In the genomic region with DNA sequence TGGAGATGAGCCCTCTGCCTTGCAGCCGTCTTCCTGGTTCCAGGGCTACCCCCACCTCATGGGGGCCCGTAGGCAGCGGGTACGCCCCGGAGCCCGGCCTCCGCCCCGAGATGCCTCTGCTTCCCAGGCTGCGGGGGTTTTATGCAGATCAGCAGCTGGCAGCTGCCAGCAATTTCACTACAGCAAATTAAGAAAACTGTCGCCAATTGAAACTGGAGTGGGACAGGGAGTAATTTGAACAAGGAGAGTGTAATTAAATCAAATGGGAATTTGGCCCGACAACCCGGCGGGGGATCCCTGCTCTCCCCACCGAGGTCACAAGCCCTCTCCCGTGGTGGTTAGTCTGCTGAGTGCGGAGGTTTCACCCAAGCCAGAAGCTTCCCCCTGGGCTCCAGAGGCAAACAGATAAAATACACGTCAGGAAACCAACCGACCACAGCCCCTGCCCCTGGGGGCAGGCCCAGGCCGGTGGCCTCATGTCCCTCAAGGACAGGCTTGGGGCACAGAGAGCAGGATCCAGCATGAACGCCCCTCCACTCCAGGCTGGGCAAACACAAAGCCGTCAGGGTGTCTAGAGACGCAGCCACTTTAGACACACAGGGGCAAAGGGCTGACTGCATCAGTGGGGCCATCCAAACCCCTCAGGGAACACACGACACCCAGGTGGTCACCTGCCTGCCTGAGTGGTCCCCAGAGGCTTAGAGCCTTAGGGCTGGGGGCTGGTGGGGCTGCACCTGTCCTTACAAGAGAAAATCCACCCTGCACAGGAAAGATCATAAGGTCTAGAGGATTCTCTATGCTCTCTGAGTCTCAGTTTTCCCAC, we compare ENCODE assay signal across 1 cellular context.
TF ChIP-seq lines count a peak whose summit lies in the region.

No MANE protein-coding gene starts in this region.

TF ChIP-seq in HepG2, 621 proteins besides CTCF, POLR2A, EP300 and RAD21 (continued from another document and continues in another):
- TF ChIP-seq SKIL (CRISPR knock-in tag; IDR thresholded peaks at IDR 0.05; ENCODE audit: borderline replicate concordance) (peak; percentile 88), ZNF460 (CRISPR knock-in tag; IDR thresholded peaks at IDR 0.05; ENCODE audit: borderline replicate concordance) (no peak), SIN3B (IDR thresholded peaks at IDR 0.05; ENCODE audit: low read length) (no peak), TGIF2 (CRISPR knock-in tag; IDR thresholded peaks at IDR 0.05) (peak; percentile 73; the same call in 1 of the 2 replicates), CAMTA2 (CRISPR knock-in tag; IDR thresholded peaks at IDR 0.05; ENCODE audit: borderline replicate concordance) (no peak), ZNF510 (CRISPR knock-in tag; IDR thresholded peaks at IDR 0.05; ENCODE audit: low read depth) (no peak), ZNF792 (CRISPR knock-in tag; IDR thresholded peaks at IDR 0.05) (0 out of 2 replicates have a peak, but pooled peaks have one; percentile 6), HDAC6 (IDR thresholded peaks at IDR 0.05; ENCODE audit: low read depth, low read length) (no peak), MXI1 (IDR thresholded peaks at IDR 0.05; ENCODE audit: borderline replicate concordance, low read depth, low read length) (peak; percentile 70; the same call in 2 of the 3 replicates), ZNF205 (CRISPR knock-in tag; IDR thresholded peaks at IDR 0.05) (peak; percentile 36; the same call in 1 of the 2 replicates), ZNF556 (CRISPR knock-in tag; IDR thresholded peaks at IDR 0.05; ENCODE audit: borderline replicate concordance) (peak; percentile 31; the same call in 1 of the 2 replicates), TRIM24 (CRISPR knock-in tag; IDR thresholded peaks at IDR 0.05) (no peak), ASH2L (IDR thresholded peaks at IDR 0.05; ENCODE audit: insufficient read length, low read depth, low read length) (no peak), KIAA2018 (CRISPR knock-in tag; IDR thresholded peaks at IDR 0.05; ENCODE audit: borderline replicate concordance) (no peak), PBX3 (CRISPR knock-in tag; IDR thresholded peaks at IDR 0.05; ENCODE audit: borderline replicate concordance) (no peak), TAF1 (CRISPR knock-in tag; IDR thresholded peaks at IDR 0.05) (peak; percentile 41), GFI1 (CRISPR knock-in tag; IDR thresholded peaks at IDR 0.05; ENCODE audit: borderline replicate concordance) (0 out of 2 replicates have a peak, but pooled peaks have one; percentile 21), FLYWCH1 (CRISPR knock-in tag; IDR thresholded peaks at IDR 0.05) (no peak), TMF1 (CRISPR knock-in tag; IDR thresholded peaks at IDR 0.05; ENCODE audit: low read depth) (no peak), MIXL1 (CRISPR knock-in tag; IDR thresholded peaks at IDR 0.05) (no peak), ZNF501 (CRISPR knock-in tag; IDR thresholded peaks at IDR 0.05) (peak; percentile 51; the same call in 1 of the 2 replicates), SALL2 (CRISPR knock-in tag; IDR thresholded peaks at IDR 0.05) (no peak), HOXA5 (CRISPR knock-in tag; IDR thresholded peaks at IDR 0.05) (no peak; the same call in 1 of the 2 replicates), ZNF891 (CRISPR knock-in tag; IDR thresholded peaks at IDR 0.05) (peak; percentile 20; the same call in 1 of the 2 replicates), SSRP1 (CRISPR knock-in tag; IDR thresholded peaks at IDR 0.05) (peak; percentile 68; the same call in 1 of the 2 replicates), ZNF513 (CRISPR knock-in tag; conservative IDR thresholded peaks at IDR 0.05) (no peak), ZNF337 (CRISPR knock-in tag; IDR thresholded peaks at IDR 0.05; ENCODE audit: borderline replicate concordance, low read depth) (no peak), FOXP1 (IDR thresholded peaks at IDR 0.05) (no peak), FOXP1 (CRISPR knock-in tag; IDR thresholded peaks at IDR 0.05) (peak; percentile 30; the same call in 1 of the 2 replicates)
- TF ChIP-seq, protein P1, sequence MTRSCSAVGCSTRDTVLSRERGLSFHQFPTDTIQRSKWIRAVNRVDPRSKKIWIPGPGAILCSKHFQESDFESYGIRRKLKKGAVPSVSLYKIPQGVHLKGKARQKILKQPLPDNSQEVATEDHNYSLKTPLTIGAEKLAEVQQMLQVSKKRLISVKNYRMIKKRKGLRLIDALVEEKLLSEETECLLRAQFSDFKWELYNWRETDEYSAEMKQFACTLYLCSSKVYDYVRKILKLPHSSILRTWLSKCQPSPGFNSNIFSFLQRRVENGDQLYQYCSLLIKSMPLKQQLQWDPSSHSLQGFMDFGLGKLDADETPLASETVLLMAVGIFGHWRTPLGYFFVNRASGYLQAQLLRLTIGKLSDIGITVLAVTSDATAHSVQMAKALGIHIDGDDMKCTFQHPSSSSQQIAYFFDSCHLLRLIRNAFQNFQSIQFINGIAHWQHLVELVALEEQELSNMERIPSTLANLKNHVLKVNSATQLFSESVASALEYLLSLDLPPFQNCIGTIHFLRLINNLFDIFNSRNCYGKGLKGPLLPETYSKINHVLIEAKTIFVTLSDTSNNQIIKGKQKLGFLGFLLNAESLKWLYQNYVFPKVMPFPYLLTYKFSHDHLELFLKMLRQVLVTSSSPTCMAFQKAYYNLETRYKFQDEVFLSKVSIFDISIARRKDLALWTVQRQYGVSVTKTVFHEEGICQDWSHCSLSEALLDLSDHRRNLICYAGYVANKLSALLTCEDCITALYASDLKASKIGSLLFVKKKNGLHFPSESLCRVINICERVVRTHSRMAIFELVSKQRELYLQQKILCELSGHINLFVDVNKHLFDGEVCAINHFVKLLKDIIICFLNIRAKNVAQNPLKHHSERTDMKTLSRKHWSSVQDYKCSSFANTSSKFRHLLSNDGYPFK (CRISPR knock-in tag; IDR thresholded peaks at IDR 0.05; ENCODE audit: borderline replicate concordance) = no peak
- TF ChIP-seq, protein P2, sequence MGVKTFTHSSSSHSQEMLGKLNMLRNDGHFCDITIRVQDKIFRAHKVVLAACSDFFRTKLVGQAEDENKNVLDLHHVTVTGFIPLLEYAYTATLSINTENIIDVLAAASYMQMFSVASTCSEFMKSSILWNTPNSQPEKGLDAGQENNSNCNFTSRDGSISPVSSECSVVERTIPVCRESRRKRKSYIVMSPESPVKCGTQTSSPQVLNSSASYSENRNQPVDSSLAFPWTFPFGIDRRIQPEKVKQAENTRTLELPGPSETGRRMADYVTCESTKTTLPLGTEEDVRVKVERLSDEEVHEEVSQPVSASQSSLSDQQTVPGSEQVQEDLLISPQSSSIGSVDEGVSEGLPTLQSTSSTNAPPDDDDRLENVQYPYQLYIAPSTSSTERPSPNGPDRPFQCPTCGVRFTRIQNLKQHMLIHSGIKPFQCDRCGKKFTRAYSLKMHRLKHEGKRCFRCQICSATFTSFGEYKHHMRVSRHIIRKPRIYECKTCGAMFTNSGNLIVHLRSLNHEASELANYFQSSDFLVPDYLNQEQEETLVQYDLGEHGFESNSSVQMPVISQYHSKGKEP (CRISPR knock-in tag; IDR thresholded peaks at IDR 0.05) = no peak
- TF ChIP-seq, protein P3, sequence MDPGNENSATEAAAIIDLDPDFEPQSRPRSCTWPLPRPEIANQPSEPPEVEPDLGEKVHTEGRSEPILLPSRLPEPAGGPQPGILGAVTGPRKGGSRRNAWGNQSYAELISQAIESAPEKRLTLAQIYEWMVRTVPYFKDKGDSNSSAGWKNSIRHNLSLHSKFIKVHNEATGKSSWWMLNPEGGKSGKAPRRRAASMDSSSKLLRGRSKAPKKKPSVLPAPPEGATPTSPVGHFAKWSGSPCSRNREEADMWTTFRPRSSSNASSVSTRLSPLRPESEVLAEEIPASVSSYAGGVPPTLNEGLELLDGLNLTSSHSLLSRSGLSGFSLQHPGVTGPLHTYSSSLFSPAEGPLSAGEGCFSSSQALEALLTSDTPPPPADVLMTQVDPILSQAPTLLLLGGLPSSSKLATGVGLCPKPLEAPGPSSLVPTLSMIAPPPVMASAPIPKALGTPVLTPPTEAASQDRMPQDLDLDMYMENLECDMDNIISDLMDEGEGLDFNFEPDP (CRISPR knock-in tag; conservative IDR thresholded peaks at IDR 0.05) = no peak
